ENCODE assay signal across 10 cellular contexts in the genomic region with DNA sequence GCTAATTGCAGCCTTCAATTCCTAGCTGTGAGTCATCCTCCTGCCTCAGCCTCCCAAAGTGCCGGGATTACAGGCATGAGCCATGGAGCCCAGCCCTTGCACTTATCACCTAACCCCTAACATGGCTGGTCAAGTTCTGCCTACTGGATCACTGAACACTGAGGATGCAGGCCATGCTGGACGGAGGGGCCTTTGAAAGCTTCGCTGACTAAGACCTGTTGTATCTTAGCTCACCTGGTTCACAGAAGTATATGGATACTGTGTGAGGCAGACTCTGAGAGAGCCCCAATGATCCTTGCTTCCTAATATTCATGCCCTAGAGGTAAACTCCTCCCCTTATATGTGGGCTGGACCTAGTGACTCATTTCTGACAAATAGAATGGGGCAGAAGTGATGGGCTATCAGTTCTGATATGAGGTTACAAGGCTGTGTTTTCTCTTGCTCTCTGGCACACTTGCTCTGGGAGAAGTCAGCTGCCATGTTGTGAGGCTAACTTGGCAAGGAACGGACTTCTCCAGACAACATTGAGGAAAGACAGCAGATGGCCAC. TPM values are rescaled to one million over a fixed set of nuclear protein-coding genes. Genes with fewer than 3 reads are reported as not detected.
DNase-seq lines count a peak whose midpoint lies in the region; ATAC-seq and TF ChIP-seq lines count a peak whose summit lies in the region.
"Had no signal": no experiment of that assay in that cellular context is flagged by ENCODE, and none has a peak within 500 bp of the region (broad histone marks: within the 10 kb centered on the region; RNA-seq: fewer than 3 reads in every experiment).

No MANE protein-coding gene starts in this region.

- H3K27me3 ChIP-seq in IMR-90 (ENCODE audit: control insufficient read depth, insufficient read depth, low read length) (no peaks in the 10 kb centered on the region), duodenal mucosa (ENCODE audit: control insufficient read depth in 1 of 2, insufficient read depth in 2 of 2, low read length in 2 of 2) (no peaks in the 10 kb centered on the region), spleen (replicated peaks in 1 of 7) (no peaks in the 10 kb centered on the region)
- H3K27me3 ChIP-seq: SJSA1 had no signal

- peak overlapping the region; percentile 43 for H4K5ac ChIP-seq in IMR-90 (ENCODE audit: low read depth, low read length)

- intact Hi-C loops in IMR-90 (cut with micrococcal nuclease) (no loop called here), spleen (cut with DNase I; ENCODE audit: low total_unique reads) (no loop called here)

- H3K36me3 ChIP-seq in IMR-90 (ENCODE audit: control insufficient read depth, insufficient read depth, low read length) (no peaks in the 10 kb centered on the region), duodenal mucosa (ENCODE audit: control insufficient read depth in 1 of 2, insufficient read depth in 2 of 2, low read length in 2 of 2) (no peaks in the 10 kb centered on the region), spleen (no peaks in the 10 kb centered on the region)
- H3K36me3 ChIP-seq: SJSA1 had no signal

- peaks cover 5% of the 10 kb centered on the region; the same call in 1 of the 2 replicates for H4K20me1 ChIP-seq in IMR-90 (ENCODE audit: insufficient read depth, low read length)

- TF ChIP-seq CTCF in IMR-90 (conservative IDR thresholded peaks at IDR 0.05; ENCODE audit: low read depth, low read length): no peak
- no peak for TF ChIP-seq CTCF in spleen (IDR thresholded peaks at IDR 0.05 in 8 of 11, conservative IDR thresholded peaks at IDR 0.05 in 3 of 11)

- H2AFZ ChIP-seq in IMR-90 (replicated peaks; ENCODE audit: low read length, poor library complexity): peak overlapping the region; percentile 47

- H3K4me2 ChIP-seq in IMR-90 (ENCODE audit: low read depth, low read length): no peak overlapping the region

- H4K91ac ChIP-seq in IMR-90 (ENCODE audit: insufficient read depth, low read depth, low read length): peak overlapping the region; percentile 2; the same call in 1 of the 2 replicates

- H3K27ac ChIP-seq in IMR-90 (ENCODE audit: insufficient read depth, low read length) (no peak overlapping the region), duodenal mucosa (ENCODE audit: low read depth, low read length) (peak overlapping the region; percentile 13), spleen (peak overlapping the region in 7 of 8 donors; percentile 33 to 90 (median 71))
- H3K27ac ChIP-seq: SJSA1 had no signal

- H3K4me3 ChIP-seq in IMR-90 (ENCODE audit: insufficient read depth, low read depth, low read length) (no peak overlapping the region), duodenal mucosa (ENCODE audit: low read depth in 1 of 2, low read length in 2 of 2) (peak overlapping the region in 1 of 2 donors; percentile 12), spleen (peak overlapping the region in 1 of 8 donors; percentile 15)
- H3K4me3 ChIP-seq: SJSA1 had no signal

- H3K4me1 ChIP-seq in IMR-90 (ENCODE audit: control insufficient read depth, insufficient read depth, low read length) (peaks cover 17% of the 10 kb centered on the region), duodenal mucosa (ENCODE audit: control insufficient read depth in 1 of 2, insufficient read depth in 2 of 2, low read length in 2 of 2) (peaks cover 37 to 39% of the 10 kb centered on the region in 2 donors), spleen (peaks cover 0 to 43% (median 6%) of the 10 kb centered on the region in 6 donors)

- H3K14ac ChIP-seq in IMR-90 (replicated peaks; ENCODE audit: low read depth, low read length): peak overlapping the region; percentile 10

- H3K79me1 ChIP-seq in IMR-90 (ENCODE audit: low read depth in 1 of 2, low read length in 2 of 2): no peaks in the 10 kb centered on the region

- H3K9ac ChIP-seq in IMR-90 (ENCODE audit: low read depth, low read length) (no peak overlapping the region), duodenal mucosa (ENCODE audit: low read depth in 1 of 2, low read length in 2 of 2) (peak overlapping the region in 1 of 2 donors; percentile 15)

- no peak for ATAC-seq in IMR-90 (ENCODE audit: low read depth)

- H2BK20ac ChIP-seq in IMR-90 (ENCODE audit: low read depth, low read length): peak overlapping the region; percentile 35

- WGBS in IMR-90 (ENCODE audit: extremely low coverage in 2 of 2, insufficient read length in 1 of 2), 2 experiments: 86% methylated on average over 1 of the region's 4 CpGs; no CpG with 5 or more reads in 1 of the 2 experiments
- 84 to 97% (median 88%) methylated on average over 4 of the region's 4 CpGs for WGBS in spleen, 5 donors

- no peak overlapping the region for H3K23ac ChIP-seq in IMR-90 (ENCODE audit: low read depth, low read length)

- TF ChIP-seq RAD21 in IMR-90 (IDR thresholded peaks at IDR 0.05; ENCODE audit: low read length): no peak

- POLR2A ChIA-PET in IMR-90 (lab: Charles Lee; ENCODE audit: unreplicated experiment): no interaction called here

- no peak overlapping the region for H2AK9ac ChIP-seq in IMR-90 (replicated peaks; ENCODE audit: low read depth, low read length, poor library complexity)

- H3K4ac ChIP-seq in IMR-90 (ENCODE audit: low read depth, low read length): peak overlapping the region; percentile 41; the same call in 1 of the 2 replicates

- peak overlapping the region; percentile 73; the same call in 1 of the 2 replicates for H2AK5ac ChIP-seq in IMR-90 (ENCODE audit: low read depth, low read length)

- DNase-seq in EL (peak; percentile 29), IMR-90 (no peak), spleen (no peak), retina (no peak), NCI-H2227 (lab: John Stamatoyannopoulos, UW; ENCODE audit: unreplicated experiment) (no peak)
- no peak for DNase-seq in NK-92 treated with Interleukin-12 subunit alpha and Interleukin-12 subunit beta, amount 100 ng/mL, for 24 hours (lab: John Stamatoyannopoulos, UW)
- DNase-seq: NCI-H187 treated with DMSO at 0.1 percent for 48 hours had no signal

- dilution Hi-C loops in IMR-90 (cut with HindIII; ENCODE audit: low sequenced_read_pairs, unreplicated experiment): no loop called here

- H3K56ac ChIP-seq in IMR-90 (ENCODE audit: extremely low read depth, insufficient read depth, low read length): no peak overlapping the region

- H2BK15ac ChIP-seq in IMR-90 (ENCODE audit: low read depth, low read length): peak overlapping the region; percentile 51; the same call in 2 of the 3 replicates

- H3K18ac ChIP-seq in IMR-90 (ENCODE audit: low read depth, low read length): peak overlapping the region; percentile 70

- CTCF ChIA-PET in IMR-90 (lab: Yijun Ruan, JAX): no interaction called here

- H3K9me1 ChIP-seq in IMR-90 (ENCODE audit: insufficient read depth, low read length): peaks cover 7% of the 10 kb centered on the region

- H3K9me3 ChIP-seq in IMR-90 (ENCODE audit: control insufficient read depth, insufficient read depth, low read length) (no peaks in the 10 kb centered on the region), duodenal mucosa (ENCODE audit: control insufficient read depth in 1 of 2, low read length in 2 of 2) (no peaks in the 10 kb centered on the region), spleen (no peaks in the 10 kb centered on the region)
- H3K9me3 ChIP-seq: SJSA1 had no signal

- H2BK120ac ChIP-seq in IMR-90 (ENCODE audit: low read depth, low read length): peak overlapping the region; percentile 14; the same call in 1 of the 2 replicates

- no TSS peak for BruUV-seq in IMR-90 (replicated peaks; lab: Mats Ljungman, UMichigan)

- in situ Hi-C loops in IMR-90 (cut with MboI; ENCODE audit: low sequenced_read_pairs): no loop called here

- peak overlapping the region; percentile 4 for H2BK5ac ChIP-seq in IMR-90 (ENCODE audit: low read depth, low read length, poor library complexity, severe bottlenecking)

- no peak for TF ChIP-seq POLR2A in IMR-90 (IDR thresholded peaks at IDR 0.05; ENCODE audit: low read depth, low read length)
- TF ChIP-seq POLR2A in spleen (IDR thresholded peaks at IDR 0.05): no peak

- H4K8ac ChIP-seq in IMR-90 (ENCODE audit: low read depth in 2 of 2, low read length in 2 of 2): no peak overlapping the region; a peak in 2 of 4 replicates

TF ChIP-seq in IMR-90, 13 proteins besides CTCF, POLR2A, EP300 and RAD21:
- TF ChIP-seq CHD1 (IDR thresholded peaks at IDR 0.05; ENCODE audit: low read depth, low read length) (no peak), MXI1 (IDR thresholded peaks at IDR 0.05; ENCODE audit: borderline replicate concordance, low read depth, low read length) (no peak), RCOR1 (IDR thresholded peaks at IDR 0.05; ENCODE audit: insufficient replicate concordance, low read length) (no peak), NFE2L2 (IDR thresholded peaks at IDR 0.05; ENCODE audit: low read depth, low read length) (no peak)
TF ChIP-seq in IMR-90: peak in this region for 0.

RNA-seq across cellular contexts. Expression of gene TMIGD1, which starts 11.7 kb away (rescaled TPM):
- total RNA-seq in IMR-90 (2012; rRNA removed) (not detected in 2 replicates), spleen (not detected)
- polyA plus RNA-seq in IMR-90 (2012; rRNA removed) (not detected in 2 replicates), spleen (not detected)
- not detected in 2 replicates for polyA plus RNA-seq in IMR-90 (2012; cell fraction: cytosol; rRNA removed)
- polyA plus RNA-seq in IMR-90 (2012; cell fraction: nucleus; rRNA removed; ENCODE audit: low replicate concordance): not detected in 2 replicates
- total RNA-seq: dermis blood vessel endothelial cell, SJSA1 had no signal

RNA-seq across cellular contexts. Expression of gene CPD, which starts 33.1 kb away (rescaled TPM):
- total RNA-seq in IMR-90 (2012; rRNA removed): 78.0 and 94.5 TPM in 2 replicates
- 18.5 and 23.4 TPM in 2 replicates for polyA plus RNA-seq in IMR-90 (2012; rRNA removed)
- polyA plus RNA-seq in IMR-90 (2012; cell fraction: cytosol; rRNA removed): 5.6 and 7.8 TPM in 2 replicates
- polyA plus RNA-seq in IMR-90 (2012; cell fraction: nucleus; rRNA removed; ENCODE audit: low replicate concordance): 3.5 and 16.3 TPM in 2 replicates
- 10 to 100 TPM; 33.9 to 83.8 (median 42.0) TPM for total RNA-seq in spleen
- 1 to 10 TPM; 1.6 to 3.8 (median 3.0) TPM for polyA plus RNA-seq in spleen

RNA-seq across cellular contexts. Expression of gene BLMH, which starts 53.9 kb away (rescaled TPM):
- 20.8 and 27.2 TPM in 2 replicates for total RNA-seq in IMR-90 (2012; rRNA removed)
- polyA plus RNA-seq in IMR-90 (2012; rRNA removed): 11.8 and 17.3 TPM in 2 replicates
- 7.4 and 10.0 TPM in 2 replicates for polyA plus RNA-seq in IMR-90 (2012; cell fraction: cytosol; rRNA removed)
- 14.0 and 14.3 TPM in 2 replicates for polyA plus RNA-seq in IMR-90 (2012; cell fraction: nucleus; rRNA removed; ENCODE audit: low replicate concordance)
- total RNA-seq in spleen: 10 to 100 TPM; 26.2 to 35.5 (median 30.5) TPM
- 10 to 100 TPM; 15.6 to 18.2 (median 16.1) TPM for polyA plus RNA-seq in spleen
